Comparison of ENCODE assay signal across 9 cellular contexts in genomic region chr20:64261138-64261537, GRCh38. TPM values are rescaled to one million over a fixed set of nuclear protein-coding genes. Genes with fewer than 3 reads are reported as not detected.
A peak's percentile ranks its signal among the peaks of the same experiment; 100 is the strongest.
DNase-seq lines count a peak whose midpoint lies in the region; ATAC-seq and TF ChIP-seq lines count a peak whose summit lies in the region.
"Had no signal": no experiment of that assay in that cellular context is flagged by ENCODE, and none has a peak within 500 bp of the region (broad histone marks: within the 10 kb centered on the region; RNA-seq: fewer than 3 reads in every experiment).

No MANE protein-coding gene starts in this region.

- DNase-seq in GM04504 (ENCODE audit: low read depth) (peak; percentile 63), right atrium auricular region (ENCODE audit: low spot score) (no peak)
- DNase-seq: H9 had no signal

- H3K27me3 ChIP-seq in right atrium auricular region: no peaks in the 10 kb centered on the region
- H3K27me3 ChIP-seq in skeletal muscle tissue (ENCODE audit: control insufficient read depth in 3 of 3, insufficient read depth in 3 of 3, low read length in 3 of 3): no peaks in the 10 kb centered on the region
- H3K27me3 ChIP-seq: foreskin keratinocyte had no signal

- H3K36me3 Mint-ChIP-seq in activated T-helper 17 cell treated with anti-CD3 and anti-CD28 coated beads, Interleukin-2, amount 50 U/mL, for 72 hours (ENCODE audit: low read depth): peaks cover 52% of the 10 kb centered on the region

- H3K4me3 Mint-ChIP-seq in activated T-helper 17 cell treated with anti-CD3 and anti-CD28 coated beads, Interleukin-2, amount 50 U/mL, for 72 hours: peak overlapping the region; percentile 24
- H3K4me3 Mint-ChIP-seq: H9 had no signal

- no peaks in the 10 kb centered on the region for H3K9me3 Mint-ChIP-seq in activated T-helper 17 cell treated with anti-CD3 and anti-CD28 coated beads, Interleukin-2, amount 50 U/mL, for 72 hours
- H3K9me3 Mint-ChIP-seq: H9 had no signal

- peak overlapping the region in 1 of 2 donors; percentile 21 for H3K4me3 ChIP-seq in right atrium auricular region
- H3K4me3 ChIP-seq in skeletal muscle tissue (ENCODE audit: low read length in 3 of 3): peak overlapping the region; percentile 15 to 48 (median 16)

- H3K9me3 ChIP-seq in right atrium auricular region (no peaks in the 10 kb centered on the region), skeletal muscle tissue (ENCODE audit: control insufficient read depth in 3 of 3, low read length in 3 of 3) (no peaks in the 10 kb centered on the region)

- peaks cover 34% of the 10 kb centered on the region for H3K4me1 Mint-ChIP-seq in activated T-helper 17 cell treated with anti-CD3 and anti-CD28 coated beads, Interleukin-2, amount 50 U/mL, for 72 hours

- H3K36me3 ChIP-seq in right atrium auricular region (no peaks in the 10 kb centered on the region), skeletal muscle tissue (ENCODE audit: control insufficient read depth in 3 of 3, insufficient read depth in 3 of 3, low read length in 3 of 3) (peaks cover 0 to 9% (median 8%) of the 10 kb centered on the region in 3 donors)

- H3K27ac Mint-ChIP-seq in activated T-helper 17 cell treated with anti-CD3 and anti-CD28 coated beads, Interleukin-2, amount 50 U/mL, for 72 hours: peak overlapping the region; percentile 83
- H3K27ac Mint-ChIP-seq: H9 had no signal

- H3K9ac ChIP-seq in skeletal muscle tissue (ENCODE audit: low read depth in 1 of 3, low read length in 3 of 3): peak overlapping the region; percentile 43 to 52 (median 48)

- no peaks in the 10 kb centered on the region for H3K27me3 Mint-ChIP-seq in activated T-helper 17 cell treated with anti-CD3 and anti-CD28 coated beads, Interleukin-2, amount 50 U/mL, for 72 hours

- no peak for TF ChIP-seq CTCF in right atrium auricular region (IDR thresholded peaks at IDR 0.05)

- no peak for ATAC-seq in activated T-helper 17 cell treated with anti-CD3 and anti-CD28 coated beads, Interleukin-2, amount 50 U/mL, for 72 hours (replicated peaks)
- ATAC-seq in GM19463 (IDR thresholded peaks at IDR 0.05; ENCODE audit: unreplicated experiment): no peak
- no peak for ATAC-seq in GM21576 (IDR thresholded peaks at IDR 0.05; ENCODE audit: unreplicated experiment)
- no peak for ATAC-seq in GM18520 (IDR thresholded peaks at IDR 0.05; ENCODE audit: unreplicated experiment)
- ATAC-seq: foreskin keratinocyte had no signal

- peak overlapping the region; percentile 64 to 78 for H3K27ac ChIP-seq in right atrium auricular region
- H3K27ac ChIP-seq in skeletal muscle tissue (ENCODE audit: low read depth, low read length): peak overlapping the region; percentile 14
- H3K27ac ChIP-seq: foreskin keratinocyte had no signal

- H3K4me1 ChIP-seq in right atrium auricular region (peaks cover 6 to 89% of the 10 kb centered on the region in 2 donors), skeletal muscle tissue (ENCODE audit: control insufficient read depth in 3 of 3, insufficient read depth in 3 of 3, low read length in 3 of 3) (peaks cover 67 to 74% (median 69%) of the 10 kb centered on the region in 3 donors)

RNA-seq across cellular contexts. Expression of gene PCMTD2, which starts 5.6 kb away (rescaled TPM):
- total RNA-seq in activated T-helper 17 cell treated with anti-CD3 and anti-CD28 coated beads, Interleukin-2, amount 50 U/mL, for 72 hours: 10 to 100 TPM; 29.6 to 37.9 TPM
- total RNA-seq in right atrium auricular region (100 to 1,000 TPM in 1 of 2 donors, 10 to 100 TPM in 1; 83.3 to 180 TPM), skeletal muscle tissue (36.5 TPM)
